ENCODE assay signal across 1 cellular context in the genomic region with DNA sequence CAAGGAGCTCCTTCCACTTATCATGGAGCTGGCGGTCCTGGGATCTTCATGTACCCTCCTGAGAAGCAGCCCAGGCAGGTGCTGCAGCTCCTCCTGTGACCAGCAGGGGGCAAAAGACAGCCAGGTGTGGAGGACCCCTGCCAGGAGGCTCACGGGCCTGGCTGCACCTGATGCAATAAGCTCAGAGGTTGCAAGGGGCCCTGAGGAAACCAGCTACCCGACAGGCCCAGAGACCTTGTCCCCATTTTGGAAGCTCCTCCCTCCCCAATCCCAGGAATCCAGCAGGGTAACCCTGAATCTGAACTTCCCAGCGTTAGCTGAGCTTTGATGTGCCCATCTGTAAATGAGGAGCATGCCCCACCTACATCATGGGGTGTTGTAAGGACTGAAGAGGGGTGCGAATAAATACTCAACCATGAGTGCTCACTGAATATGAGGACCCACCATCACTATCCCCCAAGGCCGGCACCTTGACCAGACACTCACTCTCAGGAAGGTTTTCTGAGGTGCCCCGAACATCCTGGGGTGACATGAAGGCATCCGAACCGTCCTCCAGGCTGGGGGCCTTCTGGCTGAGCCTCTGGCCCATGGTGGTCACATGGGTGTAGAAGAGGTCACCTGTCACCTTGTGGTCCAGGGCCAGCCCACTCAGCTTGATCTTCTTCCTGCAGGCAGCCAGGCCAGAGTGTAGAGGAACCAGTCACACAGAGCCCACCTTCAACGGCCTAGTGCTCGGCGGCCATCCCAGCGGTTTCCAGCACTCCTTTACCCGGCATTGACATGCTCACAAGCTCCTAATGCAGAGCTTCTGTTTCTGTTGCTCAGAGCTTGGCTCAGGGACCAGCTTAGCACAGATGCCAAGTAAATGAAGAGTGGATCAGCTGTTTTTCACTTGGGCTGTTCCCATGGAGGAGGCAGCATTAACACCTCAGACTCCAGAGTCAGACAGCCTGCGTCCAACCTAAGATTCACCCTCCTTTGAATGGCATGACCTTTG.
A peak's percentile ranks its signal among the peaks of the same experiment; 100 is the strongest.
TF ChIP-seq lines count a peak whose summit lies in the region.

No MANE protein-coding gene starts in this region.

TF ChIP-seq in HepG2, 621 proteins besides CTCF, POLR2A, EP300 and RAD21 (continued from another document and continues in another):
- TF ChIP-seq ZNF124 (CRISPR knock-in tag; IDR thresholded peaks at IDR 0.05) (no peak), RBM22 (optimal IDR thresholded peaks at IDR 0.05; ENCODE audit: low read length) (peak; percentile 14), ZNF883 (CRISPR knock-in tag; IDR thresholded peaks at IDR 0.05; ENCODE audit: not compliant biosample characterization) (peak; percentile 23), ATRX (CRISPR knock-in tag; IDR thresholded peaks at IDR 0.05; ENCODE audit: borderline replicate concordance) (no peak), ISL2 (CRISPR knock-in tag; IDR thresholded peaks at IDR 0.05) (0 out of 2 replicates have a peak, but pooled peaks have one; percentile 18), PCBP2 (optimal IDR thresholded peaks at IDR 0.05; ENCODE audit: low read depth, low read length, poor library complexity, severe bottlenecking) (no peak), ZFP41 (CRISPR knock-in tag; IDR thresholded peaks at IDR 0.05; ENCODE audit: borderline replicate concordance) (no peak), SIN3B (IDR thresholded peaks at IDR 0.05; ENCODE audit: low read length) (no peak), PHF20 (CRISPR knock-in tag; IDR thresholded peaks at IDR 0.05) (no peak), PAF1 (CRISPR knock-in tag; IDR thresholded peaks at IDR 0.05) (no peak), ZBTB26 (CRISPR knock-in tag; IDR thresholded peaks at IDR 0.05; ENCODE audit: borderline replicate concordance) (peak; percentile 44; the same call in 1 of the 2 replicates), ZNF264 (CRISPR knock-in tag; IDR thresholded peaks at IDR 0.05) (no peak), ARNT2 (CRISPR knock-in tag; IDR thresholded peaks at IDR 0.05; ENCODE audit: low read depth) (no peak), HCFC1 (IDR thresholded peaks at IDR 0.05; ENCODE audit: low read depth, low read length) (no peak), KAT7 (CRISPR knock-in tag; IDR thresholded peaks at IDR 0.05; ENCODE audit: borderline replicate concordance) (no peak), TEAD2 (CRISPR knock-in tag; IDR thresholded peaks at IDR 0.05) (no peak), HIVEP1 (CRISPR knock-in tag; IDR thresholded peaks at IDR 0.05) (no peak), ZSCAN29 (CRISPR knock-in tag; conservative IDR thresholded peaks at IDR 0.05) (no peak), RFXAP (CRISPR knock-in tag; IDR thresholded peaks at IDR 0.05; ENCODE audit: borderline replicate concordance) (peak; percentile 46; the same call in 1 of the 2 replicates), ZSCAN25 (CRISPR knock-in tag; IDR thresholded peaks at IDR 0.05) (no peak), ATF5 (CRISPR knock-in tag; IDR thresholded peaks at IDR 0.05; ENCODE audit: low read depth) (no peak), ZNF253 (CRISPR knock-in tag; IDR thresholded peaks at IDR 0.05; ENCODE audit: borderline replicate concordance) (no peak), MEF2D (CRISPR knock-in tag; IDR thresholded peaks at IDR 0.05) (no peak), EZH2 (conservative IDR thresholded peaks at IDR 0.05; ENCODE audit: low read depth, low read length) (no peak), AHR (CRISPR knock-in tag; IDR thresholded peaks at IDR 0.05) (0 out of 2 replicates have a peak, but pooled peaks have one; percentile 58), ERF (CRISPR knock-in tag; IDR thresholded peaks at IDR 0.05) (peak; percentile 55; the same call in 1 of the 2 replicates), FOSL2 (CRISPR knock-in tag; IDR thresholded peaks at IDR 0.05) (peak; percentile 62), GPN1 (CRISPR knock-in tag; IDR thresholded peaks at IDR 0.05; ENCODE audit: borderline replicate concordance) (no peak), TEAD3 (CRISPR knock-in tag; optimal IDR thresholded peaks at IDR 0.05; ENCODE audit: borderline replicate concordance) (no peak), IRF2 (CRISPR knock-in tag; IDR thresholded peaks at IDR 0.05) (no peak), MAFK (conservative IDR thresholded peaks at IDR 0.05 in 1 of 2, IDR thresholded peaks at IDR 0.05 in 1 of 2; ENCODE audit: low read length in 2 of 2) (no peak), PRPF4 (IDR thresholded peaks at IDR 0.05; ENCODE audit: low read depth, low read length, poor library complexity, severe bottlenecking) (no peak), ONECUT2 (CRISPR knock-in tag; IDR thresholded peaks at IDR 0.05) (no peak), ZNF629 (CRISPR knock-in tag; conservative IDR thresholded peaks at IDR 0.05) (no peak; the same call in 1 of the 2 replicates), ZNF552 (CRISPR knock-in tag; IDR thresholded peaks at IDR 0.05; ENCODE audit: borderline replicate concordance) (no peak), SUZ12 (IDR thresholded peaks at IDR 0.05; ENCODE audit: low read depth, low read length) (no peak), CC2D1A (CRISPR knock-in tag; IDR thresholded peaks at IDR 0.05) (no peak), ZBTB42 (CRISPR knock-in tag; IDR thresholded peaks at IDR 0.05) (no peak), ZKSCAN8 (CRISPR knock-in tag; IDR thresholded peaks at IDR 0.05; ENCODE audit: borderline replicate concordance) (0 out of 2 replicates have a peak, but pooled peaks have one; percentile 32), YEATS2 (CRISPR knock-in tag; IDR thresholded peaks at IDR 0.05; ENCODE audit: borderline replicate concordance) (no peak), JUN (CRISPR knock-in tag; IDR thresholded peaks at IDR 0.05) (no peak), ZMAT5 (CRISPR knock-in tag; IDR thresholded peaks at IDR 0.05; ENCODE audit: borderline replicate concordance, low read depth) (no peak), PBX2 (CRISPR knock-in tag; IDR thresholded peaks at IDR 0.05) (no peak), NFKB2 (CRISPR knock-in tag; IDR thresholded peaks at IDR 0.05; ENCODE audit: borderline replicate concordance) (0 out of 2 replicates have a peak, but pooled peaks have one; percentile 26)
- TF ChIP-seq, protein P1, sequence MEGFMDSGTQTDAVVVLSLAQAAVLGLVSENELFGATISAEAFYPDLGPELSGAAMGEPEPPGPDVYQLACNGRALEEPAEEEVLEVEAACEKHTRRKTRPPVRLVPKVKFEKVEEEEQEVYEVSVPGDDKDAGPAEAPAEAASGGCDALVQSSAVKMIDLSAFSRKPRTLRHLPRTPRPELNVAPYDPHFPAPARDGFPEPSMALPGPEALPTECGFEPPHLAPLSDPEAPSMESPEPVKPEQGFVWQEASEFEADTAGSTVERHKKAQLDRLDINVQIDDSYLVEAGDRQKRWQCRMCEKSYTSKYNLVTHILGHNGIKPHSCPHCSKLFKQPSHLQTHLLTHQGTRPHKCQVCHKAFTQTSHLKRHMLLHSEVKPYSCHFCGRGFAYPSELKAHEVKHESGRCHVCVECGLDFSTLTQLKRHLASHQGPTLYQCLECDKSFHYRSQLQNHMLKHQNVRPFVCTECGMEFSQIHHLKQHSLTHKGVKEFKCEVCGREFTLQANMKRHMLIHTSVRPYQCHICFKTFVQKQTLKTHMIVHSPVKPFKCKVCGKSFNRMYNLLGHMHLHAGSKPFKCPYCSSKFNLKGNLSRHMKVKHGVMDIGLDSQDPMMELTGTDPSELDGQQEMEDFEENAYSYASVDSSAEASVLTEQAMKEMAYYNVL (CRISPR knock-in tag; IDR thresholded peaks at IDR 0.05; ENCODE audit: borderline replicate concordance) = no peak
- TF ChIP-seq, protein P2, sequence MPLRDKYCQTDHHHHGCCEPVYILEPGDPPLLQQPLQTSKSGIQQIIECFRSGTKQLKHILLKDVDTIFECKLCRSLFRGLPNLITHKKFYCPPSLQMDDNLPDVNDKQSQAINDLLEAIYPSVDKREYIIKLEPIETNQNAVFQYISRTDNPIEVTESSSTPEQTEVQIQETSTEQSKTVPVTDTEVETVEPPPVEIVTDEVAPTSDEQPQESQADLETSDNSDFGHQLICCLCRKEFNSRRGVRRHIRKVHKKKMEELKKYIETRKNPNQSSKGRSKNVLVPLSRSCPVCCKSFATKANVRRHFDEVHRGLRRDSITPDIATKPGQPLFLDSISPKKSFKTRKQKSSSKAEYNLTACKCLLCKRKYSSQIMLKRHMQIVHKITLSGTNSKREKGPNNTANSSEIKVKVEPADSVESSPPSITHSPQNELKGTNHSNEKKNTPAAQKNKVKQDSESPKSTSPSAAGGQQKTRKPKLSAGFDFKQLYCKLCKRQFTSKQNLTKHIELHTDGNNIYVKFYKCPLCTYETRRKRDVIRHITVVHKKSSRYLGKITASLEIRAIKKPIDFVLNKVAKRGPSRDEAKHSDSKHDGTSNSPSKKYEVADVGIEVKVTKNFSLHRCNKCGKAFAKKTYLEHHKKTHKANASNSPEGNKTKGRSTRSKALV (CRISPR knock-in tag; IDR thresholded peaks at IDR 0.05) = no peak
- TF ChIP-seq, protein P3, sequence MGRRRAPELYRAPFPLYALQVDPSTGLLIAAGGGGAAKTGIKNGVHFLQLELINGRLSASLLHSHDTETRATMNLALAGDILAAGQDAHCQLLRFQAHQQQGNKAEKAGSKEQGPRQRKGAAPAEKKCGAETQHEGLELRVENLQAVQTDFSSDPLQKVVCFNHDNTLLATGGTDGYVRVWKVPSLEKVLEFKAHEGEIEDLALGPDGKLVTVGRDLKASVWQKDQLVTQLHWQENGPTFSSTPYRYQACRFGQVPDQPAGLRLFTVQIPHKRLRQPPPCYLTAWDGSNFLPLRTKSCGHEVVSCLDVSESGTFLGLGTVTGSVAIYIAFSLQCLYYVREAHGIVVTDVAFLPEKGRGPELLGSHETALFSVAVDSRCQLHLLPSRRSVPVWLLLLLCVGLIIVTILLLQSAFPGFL (CRISPR knock-in tag; IDR thresholded peaks at IDR 0.05) = no peak
- TF ChIP-seq, protein P4, sequence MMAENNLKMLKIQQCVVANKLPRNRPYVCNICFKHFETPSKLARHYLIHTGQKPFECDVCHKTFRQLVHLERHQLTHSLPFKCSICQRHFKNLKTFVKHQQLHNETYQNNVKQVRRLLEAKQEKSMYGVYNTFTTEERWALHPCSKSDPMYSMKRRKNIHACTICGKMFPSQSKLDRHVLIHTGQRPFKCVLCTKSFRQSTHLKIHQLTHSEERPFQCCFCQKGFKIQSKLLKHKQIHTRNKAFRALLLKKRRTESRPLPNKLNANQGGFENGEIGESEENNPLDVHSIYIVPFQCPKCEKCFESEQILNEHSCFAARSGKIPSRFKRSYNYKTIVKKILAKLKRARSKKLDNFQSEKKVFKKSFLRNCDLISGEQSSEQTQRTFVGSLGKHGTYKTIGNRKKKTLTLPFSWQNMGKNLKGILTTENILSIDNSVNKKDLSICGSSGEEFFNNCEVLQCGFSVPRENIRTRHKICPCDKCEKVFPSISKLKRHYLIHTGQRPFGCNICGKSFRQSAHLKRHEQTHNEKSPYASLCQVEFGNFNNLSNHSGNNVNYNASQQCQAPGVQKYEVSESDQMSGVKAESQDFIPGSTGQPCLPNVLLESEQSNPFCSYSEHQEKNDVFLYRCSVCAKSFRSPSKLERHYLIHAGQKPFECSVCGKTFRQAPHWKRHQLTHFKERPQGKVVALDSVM (CRISPR knock-in tag; IDR thresholded peaks at IDR 0.05) = peak; percentile 50
- TF ChIP-seq, protein P5, sequence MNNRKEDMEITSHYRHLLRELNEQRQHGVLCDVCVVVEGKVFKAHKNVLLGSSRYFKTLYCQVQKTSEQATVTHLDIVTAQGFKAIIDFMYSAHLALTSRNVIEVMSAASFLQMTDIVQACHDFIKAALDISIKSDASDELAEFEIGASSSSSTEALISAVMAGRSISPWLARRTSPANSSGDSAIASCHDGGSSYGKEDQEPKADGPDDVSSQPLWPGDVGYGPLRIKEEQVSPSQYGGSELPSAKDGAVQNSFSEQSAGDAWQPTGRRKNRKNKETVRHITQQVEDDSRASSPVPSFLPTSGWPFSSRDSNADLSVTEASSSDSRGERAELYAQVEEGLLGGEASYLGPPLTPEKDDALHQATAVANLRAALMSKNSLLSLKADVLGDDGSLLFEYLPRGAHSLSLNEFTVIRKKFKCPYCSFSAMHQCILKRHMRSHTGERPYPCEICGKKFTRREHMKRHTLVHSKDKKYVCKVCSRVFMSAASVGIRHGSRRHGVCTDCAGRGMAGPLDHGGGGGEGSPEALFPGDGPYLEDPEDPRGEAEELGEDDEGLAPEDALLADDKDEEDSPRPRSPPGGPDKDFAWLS (CRISPR knock-in tag; IDR thresholded peaks at IDR 0.05; ENCODE audit: borderline replicate concordance) = no peak
